8 cellular contexts compared by ENCODE assay signal in genomic region chr10:119489572-119490326, GRCh38. TPM values are rescaled to one million over a fixed set of nuclear protein-coding genes. Genes with fewer than 3 reads are reported as not detected.
A peak's percentile ranks its signal among the peaks of the same experiment; 100 is the strongest.
DNase-seq lines count a peak whose midpoint lies in the region; FAIRE-seq and TF ChIP-seq lines count a peak whose summit lies in the region.

No MANE protein-coding gene starts in this region.

- peaks cover 34% of the 10 kb centered on the region for H3K4me1 Mint-ChIP-seq in activated CD4-positive, alpha-beta memory T cell treated with anti-CD3 and anti-CD28 coated beads for 36 hours (ENCODE audit: low read depth)
- H3K4me1 Mint-ChIP-seq in nephron progenitor cell = peaks cover 35% of the 10 kb centered on the region

- WGBS in thyroid gland, 2 donors = 17 to 29% methylated on average over 14 to 19 of the region's 19 CpGs

- H3K9me1 ChIP-seq in endothelial cell of umbilical vein (replicated peaks; ENCODE audit: control insufficient read depth, extremely low read depth, insufficient read depth, low read length) = no peaks in the 10 kb centered on the region

- no peaks in the 10 kb centered on the region for H3K9me3 Mint-ChIP-seq in activated CD4-positive, alpha-beta memory T cell treated with anti-CD3 and anti-CD28 coated beads for 36 hours
- no peaks in the 10 kb centered on the region for H3K9me3 Mint-ChIP-seq in nephron progenitor cell

- peak overlapping the region; percentile 82 for H3K4me2 ChIP-seq in endothelial cell of umbilical vein (ENCODE audit: insufficient read depth, low read length)

- BruUV-seq in endothelial cell of umbilical vein (replicated peaks; lab: Mats Ljungman, UMichigan) = no TSS peak

- H3K27ac Mint-ChIP-seq in activated CD4-positive, alpha-beta memory T cell treated with anti-CD3 and anti-CD28 coated beads for 36 hours = peak overlapping the region; percentile 81
- no peak overlapping the region for H3K27ac Mint-ChIP-seq in nephron progenitor cell

- FAIRE-seq in endothelial cell of umbilical vein (lab: Jason Lieb, UNC) = peak; percentile 75

- peak overlapping the region; percentile 21 for H3K9ac ChIP-seq in endothelial cell of umbilical vein (replicated peaks; ENCODE audit: extremely low read depth, insufficient read depth, low read length)

- H3K79me2 ChIP-seq in endothelial cell of umbilical vein (ENCODE audit: control insufficient read depth, insufficient read depth, low read length) = no peaks in the 10 kb centered on the region

- TF ChIP-seq CTCF in HEK293 (tag by site-specific recombination; IDR thresholded peaks at IDR 0.05) = peak; percentile 84
- TF ChIP-seq CTCF in endothelial cell of umbilical vein (IDR thresholded peaks at IDR 0.05; ENCODE audit: extremely low read depth in 1 of 2, insufficient read depth in 1 of 2, low read depth in 1 of 2, low read length in 2 of 2) = peak; percentile 74 to 93
- peak; percentile 91 for TF ChIP-seq CTCF in nephron progenitor cell (IDR thresholded peaks at IDR 0.05)
- peak; percentile 68 to 93 (median 82) for TF ChIP-seq CTCF in thyroid gland (IDR thresholded peaks at IDR 0.05)

- CTCF ChIA-PET in HEK293 (lab: Yijun Ruan, JAX) = interaction anchor here (0.6 to 2.3 kb wide), 19 partner anchors 11 to 332 kb away, joined by 3 to 29 read pairs (median 4); no protein-coding TSS in a partner anchor
- CTCF ChIA-PET in activated CD4-positive, alpha-beta memory T cell treated with anti-CD3 and anti-CD28 coated beads for 36 hours (lab: Charles Lee) = interaction anchor here (0.6 to 4.1 kb wide), 21 partner anchors 10 to 458 kb away, joined by 3 to 29 read pairs (median 4); partner anchors contain the start of genes GRK5 and RGS10
- CTCF ChIA-PET in endothelial cell of umbilical vein (lab: Charles Lee) = interaction anchor here (0.6 to 2.9 kb wide), 46 partner anchors 10 to 419 kb away, joined by 3 to 65 read pairs (median 4); partner anchors contain the start of genes GRK5, RGS10 and SFXN4

- H3K36me3 ChIP-seq in HEK293 (ENCODE audit: control insufficient read depth in 2 of 2, insufficient read depth in 1 of 2, low read length in 2 of 2) (no peaks in the 10 kb centered on the region), MG63 (no peaks in the 10 kb centered on the region), endothelial cell of umbilical vein (ENCODE audit: control insufficient read depth in 2 of 2, extremely low read depth in 1 of 2, insufficient read depth in 2 of 2, low read length in 2 of 2) (no peaks in the 10 kb centered on the region), thyroid gland (no peaks in the 10 kb centered on the region)

- POLR2A ChIA-PET in HEK293 (lab: Yijun Ruan, JAX) (interaction anchor here (1.0 kb wide), 2 partner anchors 53 to 290 kb away, joined by 3 read pairs; partner anchors contain the start of gene RGS10), endothelial cell of umbilical vein (lab: Charles Lee) (interaction anchor here (0.5 to 0.6 kb wide), 2 partner anchors 30 to 520 kb away, joined by 3 to 4 read pairs; no protein-coding TSS in a partner anchor)
- POLR2A ChIA-PET in activated CD4-positive, alpha-beta memory T cell treated with anti-CD3 and anti-CD28 coated beads for 36 hours (lab: Charles Lee) = interaction anchor here (0.6 kb wide), 2 partner anchors 9 to 53 kb away, joined by 3 read pairs; partner anchors contain the start of gene RGS10

- TF ChIP-seq POLR2A in endothelial cell of umbilical vein (IDR thresholded peaks at IDR 0.05; ENCODE audit: low read depth, low read length) (no peak), thyroid gland (IDR thresholded peaks at IDR 0.05) (no peak)

- H3K36me3 Mint-ChIP-seq in activated CD4-positive, alpha-beta memory T cell treated with anti-CD3 and anti-CD28 coated beads for 36 hours = no peaks in the 10 kb centered on the region
- H3K36me3 Mint-ChIP-seq in nephron progenitor cell (ENCODE audit: low read depth) = no peaks in the 10 kb centered on the region

- H3K4me3 Mint-ChIP-seq in activated CD4-positive, alpha-beta memory T cell treated with anti-CD3 and anti-CD28 coated beads for 36 hours = peak overlapping the region; percentile 77
- H3K4me3 Mint-ChIP-seq in nephron progenitor cell = peak overlapping the region; percentile 69

- H3K27ac ChIP-seq in HEK293 (ENCODE audit: extremely low read depth, low read depth, low read length) = no peak overlapping the region
- no peak overlapping the region for H3K27ac ChIP-seq in endothelial cell of umbilical vein (ENCODE audit: insufficient read depth, low read depth, low read length)
- no peak overlapping the region for H3K27ac ChIP-seq in thyroid gland

- H3K4me1 ChIP-seq in HEK293 (ENCODE audit: control insufficient read depth, insufficient read depth, low read length) = peaks cover 2% of the 10 kb centered on the region
- H3K4me1 ChIP-seq in endothelial cell of umbilical vein (ENCODE audit: control insufficient read depth, extremely low read depth, insufficient read depth, low read length) = no peaks in the 10 kb centered on the region
- peaks cover 8 to 11% of the 10 kb centered on the region in 2 donors for H3K4me1 ChIP-seq in thyroid gland

- H3K27me3 ChIP-seq in MG63 (no peaks in the 10 kb centered on the region), endothelial cell of umbilical vein (ENCODE audit: control insufficient read depth in 2 of 2, insufficient read depth in 2 of 2, low read length in 2 of 2) (no peaks in the 10 kb centered on the region), thyroid gland (no peaks in the 10 kb centered on the region)

- H4K20me1 ChIP-seq in endothelial cell of umbilical vein (replicated peaks; ENCODE audit: control insufficient read depth, extremely low read depth, insufficient read depth, low read length) = no peaks in the 10 kb centered on the region

- peak overlapping the region; percentile 43 for H3K4me3 ChIP-seq in HEK293 (ENCODE audit: low read depth, low read length)
- H3K4me3 ChIP-seq in MG63 = peak overlapping the region; percentile 41
- peak overlapping the region in 1 of 3 experiments; percentile 13 for H3K4me3 ChIP-seq in endothelial cell of umbilical vein (replicated peaks in 1 of 3; ENCODE audit: insufficient read depth in 1 of 3, low read depth in 1 of 3, low read length in 3 of 3)
- H3K4me3 ChIP-seq in thyroid gland (replicated peaks in 1 of 3) = no peak overlapping the region

- DNase-seq in NOMO-1 (lab: John Stamatoyannopoulos, UW; ENCODE audit: unreplicated experiment in 2 of 2) (peak; percentile 40 to 53), NOMO-1 treated with dmso at 0.1 percent for 144 hours (lab: John Stamatoyannopoulos, UW; ENCODE audit: unreplicated experiment) (no peak), MG63 (peak; percentile 42), endothelial cell of umbilical vein (ENCODE audit: low read depth, low spot score) (peak; percentile 58), nephron progenitor cell (peak; percentile 85), thyroid gland (peak in 1 of 2 donors; percentile 23)
- DNase-seq in activated CD4-positive, alpha-beta memory T cell treated with anti-CD3 and anti-CD28 coated beads for 36 hours = peak; percentile 69

- intact Hi-C loops in activated CD4-positive, alpha-beta memory T cell treated with anti-CD3 and anti-CD28 coated beads for 36 hours (cut with micrococcal nuclease) = loop anchor here (2.0 to 5.0 kb wide), 3 partner anchors 45 to 283 kb away; partner anchors contain the start of genes GRK5 and TIAL1
- intact Hi-C loops in endothelial cell of umbilical vein (cut with micrococcal nuclease) = loop anchor here (1.0 to 5.0 kb wide), 5 partner anchors 42 to 412 kb away; no protein-coding TSS in a partner anchor
- intact Hi-C loops in thyroid gland (cut with DNase I) = no loop called here

- H2AFZ ChIP-seq in endothelial cell of umbilical vein (ENCODE audit: low read depth, low read length) = peak overlapping the region; percentile 96

- H3K27me3 Mint-ChIP-seq in activated CD4-positive, alpha-beta memory T cell treated with anti-CD3 and anti-CD28 coated beads for 36 hours = no peaks in the 10 kb centered on the region
- H3K27me3 Mint-ChIP-seq in nephron progenitor cell (ENCODE audit: low read depth, poor library complexity) = peaks cover 5% of the 10 kb centered on the region

- no peaks in the 10 kb centered on the region for H3K9me3 ChIP-seq in HEK293 (ENCODE audit: control insufficient read depth, insufficient read depth, low read depth, low read length)
- no peaks in the 10 kb centered on the region for H3K9me3 ChIP-seq in MG63
- H3K9me3 ChIP-seq in endothelial cell of umbilical vein (replicated peaks; ENCODE audit: control insufficient read depth, insufficient read depth, low read length) = no peaks in the 10 kb centered on the region
- no peaks in the 10 kb centered on the region for H3K9me3 ChIP-seq in thyroid gland

- dilution Hi-C loops in endothelial cell of umbilical vein (cut with MboI; ENCODE audit: extremely low pct_ligation_motif_present, low sequenced_read_pairs) = no loop called here

TF ChIP-seq in endothelial cell of umbilical vein, 7 proteins besides CTCF, POLR2A, EP300 and RAD21:
- TF ChIP-seq POLR2AphosphoS5 (IDR thresholded peaks at IDR 0.05; ENCODE audit: insufficient read depth, low read depth, low read length) = no peak
- TF ChIP-seq MAX (IDR thresholded peaks at IDR 0.05; ENCODE audit: insufficient read depth, insufficient read length) = no peak
- TF ChIP-seq EZH2 (IDR thresholded peaks at IDR 0.05; ENCODE audit: borderline replicate concordance, low read depth, low read length, severe bottlenecking) = no peak
- TF ChIP-seq MYC (IDR thresholded peaks at IDR 0.05; ENCODE audit: low read depth, low read length) = no peak

RNA-seq across cellular contexts. Expression of gene RGS10, which starts 52.8 kb away (rescaled TPM):
- total RNA-seq in MG63 (2014; rRNA removed; shearing (Covaris generic); ENCODE audit: low replicate concordance) = 33.7 and 41.1 TPM in 2 replicates
- 100 to 1,000 TPM; 158 to 173 TPM for total RNA-seq in activated CD4-positive, alpha-beta memory T cell treated with anti-CD3 and anti-CD28 coated beads for 36 hours
- total RNA-seq in endothelial cell of umbilical vein = 21.8 and 22.4 TPM in 2 replicates
- polyA plus RNA-seq in endothelial cell of umbilical vein = 5.4 and 7.8 TPM in 2 replicates
- polyA plus RNA-seq in endothelial cell of umbilical vein (2011; cell fraction: cytosol; rRNA removed) = 19.1 and 23.1 TPM in 2 replicates
- polyA plus RNA-seq in endothelial cell of umbilical vein (2011; cell fraction: nucleus; rRNA removed) = 4.7 and 6.9 TPM in 2 replicates
- 63.3 and 70.5 TPM in 2 replicates for polyA plus RNA-seq in endothelial cell of umbilical vein (2012)
- 4.8 and 7.4 TPM in 2 replicates for polyA minus RNA-seq in endothelial cell of umbilical vein
- 3.0 TPM for polyA minus RNA-seq in endothelial cell of umbilical vein (2011; cell fraction: cytosol; rRNA and poly(A)+ RNA removed)
- 1.0 TPM in 1 of 2 replicates, not detected in the other for polyA minus RNA-seq in endothelial cell of umbilical vein (2011; cell fraction: nucleus; rRNA and poly(A)+ RNA removed)
- 10 to 100 TPM; 21.4 to 97.6 (median 35.5) TPM for total RNA-seq in thyroid gland

Comparison
In these comparisons a context has a peak if more than half of its experiments do, and no peak if none do; other contexts are left out.
1. H3K4me3 ChIP-seq: peak in HEK293 (single experiment) and MG63 (single experiment); none in thyroid gland (0 of 3).
2. Peak in every context shown above with its lines, with median percentiles within 50 percentile points of each other: CTCF ChIP-seq.